Comparison of ENCODE assay signal across 23 cellular contexts in genomic region chr6:169669147-169669546, GRCh38. TPM values are rescaled to one million over a fixed set of nuclear protein-coding genes. Genes with fewer than 3 reads are reported as not detected.
DNase-seq lines count a peak whose midpoint lies in the region; ATAC-seq and TF ChIP-seq lines count a peak whose summit lies in the region.
"Had no signal": no experiment of that assay in that cellular context is flagged by ENCODE, and none has a peak within 500 bp of the region (broad histone marks: within the 10 kb centered on the region; RNA-seq: fewer than 3 reads in every experiment).

No MANE protein-coding gene starts in this region.

- CTCF ChIA-PET in activated CD4-positive, alpha-beta memory T cell treated with anti-CD3 and anti-CD28 coated beads, Interleukin-2, amount 10 ng/mL, durations not matched to agents 7 days and 5 days (lab: Charles Lee): no interaction called here
- CTCF ChIA-PET in activated CD4-positive, alpha-beta memory T cell treated with anti-CD3 and anti-CD28 coated beads for 36 hours (lab: Charles Lee): no interaction called here
- CTCF ChIA-PET in HCT116 (lab: Charles Lee): no interaction called here

- H3K4me3 ChIP-seq in HCT116 (replicated peaks in 1 of 2; ENCODE audit: low read depth in 1 of 2, low read length in 2 of 2): no peak overlapping the region
- no peak overlapping the region for H3K4me3 ChIP-seq in hepatocyte
- H3K4me3 ChIP-seq: coronary artery, ovary, skin epidermis had no signal

- no peaks in the 10 kb centered on the region for H3K36me3 Mint-ChIP-seq in activated CD4-positive, alpha-beta memory T cell treated with anti-CD3 and anti-CD28 coated beads, Interleukin-2, amount 10 ng/mL, durations not matched to agents 7 days and 5 days (ENCODE audit: low read depth)
- peaks cover 14% of the 10 kb centered on the region for H3K36me3 Mint-ChIP-seq in activated CD4-positive, alpha-beta memory T cell treated with anti-CD3 and anti-CD28 coated beads for 36 hours
- H3K36me3 Mint-ChIP-seq in endothelial cell (ENCODE audit: low read depth, unreplicated experiment): peaks cover 28% of the 10 kb centered on the region
- peaks cover 10% of the 10 kb centered on the region for H3K36me3 Mint-ChIP-seq in stimulated activated effector memory CD8-positive, alpha-beta T cell treated with anti-CD3 and anti-CD28 coated beads, Interleukin-12 subunit alpha, Interleukin-12 subunit beta, amount 100 ng/mL, for 72 hours

- peaks cover 15 to 19% of the 10 kb centered on the region in 2 experiments; a peak in 3 of 4 replicates for H3K36me3 ChIP-seq in HCT116 (ENCODE audit: control insufficient read depth in 1 of 2, insufficient read depth in 2 of 2, low read length in 2 of 2)
- H3K36me3 ChIP-seq in hepatocyte (replicated peaks; ENCODE audit: insufficient read depth, low read depth): no peaks in the 10 kb centered on the region
- H3K36me3 ChIP-seq: ovary, WERI-Rb-1 had no signal

- no peaks in the 10 kb centered on the region for H3K27me3 Mint-ChIP-seq in activated CD4-positive, alpha-beta memory T cell treated with anti-CD3 and anti-CD28 coated beads, Interleukin-2, amount 10 ng/mL, durations not matched to agents 7 days and 5 days
- H3K27me3 Mint-ChIP-seq in activated CD4-positive, alpha-beta memory T cell treated with anti-CD3 and anti-CD28 coated beads for 36 hours: no peaks in the 10 kb centered on the region
- no peaks in the 10 kb centered on the region for H3K27me3 Mint-ChIP-seq in endothelial cell (ENCODE audit: unreplicated experiment)
- H3K27me3 Mint-ChIP-seq: activated CD8-positive, alpha-beta memory T cell treated with anti-CD3 and anti-CD28 coated beads, Interleukin-2, amount 10 ng/mL, durations not matched to agents 7 days and 5 days had no signal

- no peaks in the 10 kb centered on the region for H3K4me1 ChIP-seq in HCT116 (ENCODE audit: control insufficient read depth in 1 of 2, insufficient read depth in 2 of 2, low read length in 2 of 2)
- no peaks in the 10 kb centered on the region for H3K4me1 ChIP-seq in hepatocyte (ENCODE audit: insufficient read depth)

- H3K4me2 ChIP-seq in HCT116 (ENCODE audit: low read length): no peak overlapping the region
- no peak overlapping the region for H3K4me2 ChIP-seq in hepatocyte

- no peak overlapping the region for H3K4me3 Mint-ChIP-seq in activated CD4-positive, alpha-beta memory T cell treated with anti-CD3 and anti-CD28 coated beads, Interleukin-2, amount 10 ng/mL, durations not matched to agents 7 days and 5 days
- H3K4me3 Mint-ChIP-seq in activated CD4-positive, alpha-beta memory T cell treated with anti-CD3 and anti-CD28 coated beads for 36 hours: no peak overlapping the region
- H3K4me3 Mint-ChIP-seq in endothelial cell (ENCODE audit: unreplicated experiment): no peak overlapping the region
- H3K4me3 Mint-ChIP-seq in stimulated activated effector memory CD8-positive, alpha-beta T cell treated with anti-CD3 and anti-CD28 coated beads, Interleukin-12 subunit alpha, Interleukin-12 subunit beta, amount 100 ng/mL, for 72 hours: no peak overlapping the region
- H3K4me3 Mint-ChIP-seq: activated CD8-positive, alpha-beta memory T cell treated with anti-CD3 and anti-CD28 coated beads, Interleukin-2, amount 10 ng/mL, durations not matched to agents 7 days and 5 days had no signal

- no peak for DNase-seq in activated CD4-positive, alpha-beta memory T cell treated with anti-CD3 and anti-CD28 coated beads, Interleukin-2, amount 10 ng/mL, durations not matched to agents 7 days and 5 days
- no peak for DNase-seq in activated CD4-positive, alpha-beta memory T cell treated with anti-CD3 and anti-CD28 coated beads for 36 hours
- DNase-seq in HCT116 (ENCODE audit: low read depth, low spot score): no peak
- no peak for DNase-seq in endothelial cell (ENCODE audit: low spot score)
- DNase-seq in stimulated activated effector memory CD8-positive, alpha-beta T cell treated with anti-CD3 and anti-CD28 coated beads, Interleukin-12 subunit alpha, Interleukin-12 subunit beta, amount 100 ng/mL, for 72 hours (ENCODE audit: low spot score in 2 of 2): peak in 1 of 2 donors; percentile 34
- DNase-seq in T-helper 2 cell: no peak
- no peak for DNase-seq in hepatocyte (ENCODE audit: low spot score)
- DNase-seq: activated CD8-positive, alpha-beta memory T cell treated with anti-CD3 and anti-CD28 coated beads, Interleukin-2, amount 10 ng/mL, durations not matched to agents 7 days and 5 days; activated effector memory CD4-positive, alpha-beta T cell treated with Interleukin-2 at 50 U/mL for 16 hours; aorta; erythroblast; KG1; kidney; NCI-H1092 treated with DMSO at 0.1 percent for 48 hours; NCI-H524 treated with DMSO at 0.1 percent for 48 hours; ovary; PC-3; SW 1271; trophoblast cell; WERI-Rb-1 had no signal

- intact Hi-C loops in activated CD4-positive, alpha-beta memory T cell treated with anti-CD3 and anti-CD28 coated beads for 36 hours (cut with micrococcal nuclease): no loop called here
- intact Hi-C loops in HCT116 (cut with micrococcal nuclease): no loop called here

- no peaks in the 10 kb centered on the region for H4K20me1 ChIP-seq in HCT116 (ENCODE audit: insufficient read depth)
- H4K20me1 ChIP-seq in hepatocyte (ENCODE audit: insufficient read depth, poor library complexity, severe bottlenecking): no peaks in the 10 kb centered on the region

- WGBS in hepatocyte (ENCODE audit: low lambda C conversion rate, missing lambda C conversion rate): 92% methylated on average over 6 of the region's 6 CpGs

- peak overlapping the region; percentile 2 for H3K27ac Mint-ChIP-seq in activated CD4-positive, alpha-beta memory T cell treated with anti-CD3 and anti-CD28 coated beads, Interleukin-2, amount 10 ng/mL, durations not matched to agents 7 days and 5 days
- H3K27ac Mint-ChIP-seq in activated CD4-positive, alpha-beta memory T cell treated with anti-CD3 and anti-CD28 coated beads for 36 hours: no peak overlapping the region
- H3K27ac Mint-ChIP-seq in endothelial cell (ENCODE audit: unreplicated experiment): peak overlapping the region; percentile 89
- peak overlapping the region; percentile 67 for H3K27ac Mint-ChIP-seq in stimulated activated effector memory CD8-positive, alpha-beta T cell treated with anti-CD3 and anti-CD28 coated beads, Interleukin-12 subunit alpha, Interleukin-12 subunit beta, amount 100 ng/mL, for 72 hours
- H3K27ac Mint-ChIP-seq: activated CD8-positive, alpha-beta memory T cell treated with anti-CD3 and anti-CD28 coated beads, Interleukin-2, amount 10 ng/mL, durations not matched to agents 7 days and 5 days had no signal

- H2AFZ ChIP-seq in HCT116 (ENCODE audit: low read depth, low read length, poor library complexity, severe bottlenecking) (no peak overlapping the region), hepatocyte (no peak overlapping the region)

- TF ChIP-seq CTCF in HCT116 (IDR thresholded peaks at IDR 0.05 in 2 of 3, conservative IDR thresholded peaks at IDR 0.05 in 1 of 3; ENCODE audit: borderline replicate concordance in 1 of 3, insufficient read depth in 1 of 3, low read depth in 2 of 3, low read length in 2 of 3) (no peak), endothelial cell (IDR thresholded peaks at IDR 0.05; ENCODE audit: unreplicated experiment) (no peak), hepatocyte (IDR thresholded peaks at IDR 0.05; ENCODE audit: poor library complexity) (no peak)

- H3K27ac ChIP-seq in HCT116 (ENCODE audit: low read depth, low read length) (no peak overlapping the region), hepatocyte (no peak overlapping the region)
- H3K27ac ChIP-seq: coronary artery, ovary, WERI-Rb-1 had no signal

- H3K79me2 ChIP-seq in HCT116 (ENCODE audit: insufficient read depth, low read length) (no peaks in the 10 kb centered on the region), hepatocyte (no peaks in the 10 kb centered on the region)

- peaks cover 9% of the 10 kb centered on the region for H3K4me1 Mint-ChIP-seq in activated CD4-positive, alpha-beta memory T cell treated with anti-CD3 and anti-CD28 coated beads, Interleukin-2, amount 10 ng/mL, durations not matched to agents 7 days and 5 days
- peaks cover 4% of the 10 kb centered on the region for H3K4me1 Mint-ChIP-seq in activated CD4-positive, alpha-beta memory T cell treated with anti-CD3 and anti-CD28 coated beads for 36 hours (ENCODE audit: low read depth)
- peaks cover 19% of the 10 kb centered on the region for H3K4me1 Mint-ChIP-seq in endothelial cell (ENCODE audit: unreplicated experiment)
- H3K4me1 Mint-ChIP-seq in stimulated activated effector memory CD8-positive, alpha-beta T cell treated with anti-CD3 and anti-CD28 coated beads, Interleukin-12 subunit alpha, Interleukin-12 subunit beta, amount 100 ng/mL, for 72 hours: no peaks in the 10 kb centered on the region

- H3K27me3 ChIP-seq in HCT116 (ENCODE audit: insufficient read depth, low read length) (no peaks in the 10 kb centered on the region), hepatocyte (no peaks in the 10 kb centered on the region)
- H3K27me3 ChIP-seq: ovary had no signal

- no peak for TF ChIP-seq RAD21 in HCT116 (IDR thresholded peaks at IDR 0.05; ENCODE audit: low read depth)

- POLR2A ChIA-PET in activated CD4-positive, alpha-beta memory T cell treated with anti-CD3 and anti-CD28 coated beads, Interleukin-2, amount 10 ng/mL, durations not matched to agents 7 days and 5 days (lab: Charles Lee): no interaction called here
- POLR2A ChIA-PET in activated CD4-positive, alpha-beta memory T cell treated with anti-CD3 and anti-CD28 coated beads for 36 hours (lab: Charles Lee): no interaction called here
- POLR2A ChIA-PET in HCT116 (lab: Charles Lee): no interaction called here

- BruUV-seq in HCT116 (replicated peaks; lab: Mats Ljungman, UMichigan): TSS peak; percentile 20

- TF ChIP-seq POLR2A in HCT116 (IDR thresholded peaks at IDR 0.05; ENCODE audit: borderline replicate concordance, extremely low read depth, insufficient read depth, insufficient read length): no peak

- H3K9me3 Mint-ChIP-seq in activated CD4-positive, alpha-beta memory T cell treated with anti-CD3 and anti-CD28 coated beads, Interleukin-2, amount 10 ng/mL, durations not matched to agents 7 days and 5 days: no peaks in the 10 kb centered on the region
- H3K9me3 Mint-ChIP-seq in activated CD4-positive, alpha-beta memory T cell treated with anti-CD3 and anti-CD28 coated beads for 36 hours: no peaks in the 10 kb centered on the region
- H3K9me3 Mint-ChIP-seq in endothelial cell (ENCODE audit: unreplicated experiment): no peaks in the 10 kb centered on the region
- H3K9me3 Mint-ChIP-seq in stimulated activated effector memory CD8-positive, alpha-beta T cell treated with anti-CD3 and anti-CD28 coated beads, Interleukin-12 subunit alpha, Interleukin-12 subunit beta, amount 100 ng/mL, for 72 hours: no peaks in the 10 kb centered on the region

- no peaks in the 10 kb centered on the region for H3K9me3 ChIP-seq in HCT116 (ENCODE audit: control insufficient read depth in 1 of 2, insufficient read depth in 1 of 2, low read depth in 1 of 2, low read length in 2 of 2)
- H3K9me3 ChIP-seq in hepatocyte (ENCODE audit: low read depth): no peaks in the 10 kb centered on the region
- H3K9me3 ChIP-seq: ovary had no signal

- RAD21 ChIA-PET in HCT116 (lab: Charles Lee; ENCODE audit: low non-redundant PET in 1 of 2, low total read pairs in 2 of 2, uncharacterized antibody in 2 of 2, unreplicated experiment in 2 of 2): no interaction called here

- H3K9me2 ChIP-seq in HCT116 (ENCODE audit: insufficient read depth) (no peaks in the 10 kb centered on the region), hepatocyte (replicated peaks; ENCODE audit: insufficient read depth) (no peaks in the 10 kb centered on the region)

- no peak overlapping the region for H3K9ac ChIP-seq in HCT116 (ENCODE audit: low read length)

- no peak for ATAC-seq in HCT116
- ATAC-seq in stimulated activated effector memory CD8-positive, alpha-beta T cell treated with anti-CD3 and anti-CD28 coated beads, Interleukin-12 subunit alpha, Interleukin-12 subunit beta, amount 100 ng/mL, for 72 hours: no peak
- ATAC-seq in HG02970 (IDR thresholded peaks at IDR 0.05; ENCODE audit: low FRiP score, unreplicated experiment): no peak
- ATAC-seq: activated CD8-positive, alpha-beta memory T cell treated with anti-CD3 and anti-CD28 coated beads, Interleukin-2, amount 10 ng/mL, durations not matched to agents 7 days and 5 days; PC-3 had no signal

RNA-seq across cellular contexts. Expression of gene WDR27, which starts 32.7 kb away (rescaled TPM):
- total RNA-seq in activated CD4-positive, alpha-beta memory T cell treated with anti-CD3 and anti-CD28 coated beads, Interleukin-2, amount 10 ng/mL, durations not matched to agents 7 days and 5 days: 10 to 100 TPM; 24.9 to 25.2 TPM
- total RNA-seq in activated CD4-positive, alpha-beta memory T cell treated with anti-CD3 and anti-CD28 coated beads for 36 hours: 10 to 100 TPM; 39.7 to 41.6 TPM
- total RNA-seq in HCT116 (2021; ENCODE audit: unreplicated experiment) (60.6 TPM), endothelial cell (ENCODE audit: unreplicated experiment) (59.0 TPM), hepatocyte (27.4 and 27.7 TPM in 2 replicates)
- polyA plus RNA-seq in HCT116 (2012): 33.6 and 37.8 TPM in 2 replicates
- 29.7 and 38.6 TPM in 2 replicates for polyA plus RNA-seq in hepatocyte

RNA-seq across cellular contexts. Expression of gene C6orf120, which starts 32.8 kb away (rescaled TPM):
- total RNA-seq in activated CD4-positive, alpha-beta memory T cell treated with anti-CD3 and anti-CD28 coated beads, Interleukin-2, amount 10 ng/mL, durations not matched to agents 7 days and 5 days: 10 to 100 TPM; 19.2 to 19.6 TPM
- total RNA-seq in activated CD4-positive, alpha-beta memory T cell treated with anti-CD3 and anti-CD28 coated beads for 36 hours: 10 to 100 TPM; 15.1 to 15.4 TPM
- total RNA-seq in HCT116 (2021; ENCODE audit: unreplicated experiment): 20.6 TPM
- 8.1 and 10.4 TPM in 2 replicates for polyA plus RNA-seq in HCT116 (2012)
- total RNA-seq in endothelial cell (ENCODE audit: unreplicated experiment): 34.2 TPM
- total RNA-seq in hepatocyte: 57.1 and 58.8 TPM in 2 replicates
- 25.6 and 37.9 TPM in 2 replicates for polyA plus RNA-seq in hepatocyte

RNA-seq across cellular contexts. Expression of gene PHF10, which starts 55.2 kb away (rescaled TPM):
- total RNA-seq in activated CD4-positive, alpha-beta memory T cell treated with anti-CD3 and anti-CD28 coated beads, Interleukin-2, amount 10 ng/mL, durations not matched to agents 7 days and 5 days: 10 to 100 TPM; 59.9 to 63.6 TPM
- total RNA-seq in activated CD4-positive, alpha-beta memory T cell treated with anti-CD3 and anti-CD28 coated beads for 36 hours: 10 to 100 TPM; 75.5 to 77.9 TPM
- total RNA-seq in HCT116 (2021; ENCODE audit: unreplicated experiment) (45.5 TPM), endothelial cell (ENCODE audit: unreplicated experiment) (33.6 TPM), hepatocyte (41.8 and 44.9 TPM in 2 replicates)
- 22.6 and 32.7 TPM in 2 replicates for polyA plus RNA-seq in HCT116 (2012)
- 30.1 and 32.9 TPM in 2 replicates for polyA plus RNA-seq in hepatocyte
